26 cellular contexts compared by ENCODE assay signal in genomic region chr12:92606956-92607355, GRCh38.
DNase-seq lines count a peak whose midpoint lies in the region; ATAC-seq, FAIRE-seq and TF ChIP-seq lines count a peak whose summit lies in the region.
"Had no signal": no experiment of that assay in that cellular context is flagged by ENCODE, and none has a peak within 500 bp of the region (broad histone marks: within the 10 kb centered on the region; RNA-seq: fewer than 3 reads in every experiment).

No MANE protein-coding gene starts in this region.

- no peak for ATAC-seq in RWPE2 (ENCODE audit: low read depth)
- ATAC-seq: PC-3, Right ventricle myocardium inferior had no signal

- peaks cover 23% of the 10 kb centered on the region for H3K4me1 ChIP-seq in RWPE2 (ENCODE audit: insufficient read depth, poor library complexity, severe bottlenecking)
- no peaks in the 10 kb centered on the region for H3K4me1 ChIP-seq in small intestine (ENCODE audit: control insufficient read depth in 2 of 2, insufficient read depth in 1 of 2, low read depth in 1 of 2, low read length in 1 of 2)
- H3K4me1 ChIP-seq: HAP-1, SJCRH30 had no signal

- H3K27me3 ChIP-seq in RWPE2 (ENCODE audit: insufficient read depth, poor library complexity, severe bottlenecking) (no peaks in the 10 kb centered on the region), small intestine (ENCODE audit: control insufficient read depth in 2 of 2, insufficient read depth in 2 of 2, low read length in 2 of 2) (no peaks in the 10 kb centered on the region)
- H3K27me3 ChIP-seq: SJCRH30 had no signal

- H3K4me3 ChIP-seq in RWPE2 (ENCODE audit: severe bottlenecking) = no peak overlapping the region
- H3K4me3 ChIP-seq in small intestine (ENCODE audit: low read depth in 1 of 2, low read length in 2 of 2) = no peak overlapping the region
- H3K4me3 ChIP-seq: HAP-1, SJCRH30 had no signal

- no peaks in the 10 kb centered on the region for H3K27me3 Mint-ChIP-seq in activated naive CD4-positive, alpha-beta T cell treated with anti-CD3 and anti-CD28 coated beads, Interleukin-2, amount 50 U/mL, for 24 hours
- H3K27me3 Mint-ChIP-seq in immature natural killer cell (ENCODE audit: low read depth in 3 of 3) = peaks cover 0 to 2% (median 1%) of the 10 kb centered on the region in 3 donors
- H3K27me3 Mint-ChIP-seq: CD4-positive, alpha-beta memory T cell had no signal

- no peak overlapping the region for H3K4me3 Mint-ChIP-seq in activated naive CD4-positive, alpha-beta T cell treated with anti-CD3 and anti-CD28 coated beads, Interleukin-2, amount 50 U/mL, for 24 hours
- H3K4me3 Mint-ChIP-seq in immature natural killer cell = no peak overlapping the region
- H3K4me3 Mint-ChIP-seq: CD4-positive, alpha-beta memory T cell; HFFc6 had no signal

- TF ChIP-seq CTCF in RWPE2 (IDR thresholded peaks at IDR 0.05; ENCODE audit: poor library complexity, severe bottlenecking) = no peak

- H3K27ac Mint-ChIP-seq in activated naive CD4-positive, alpha-beta T cell treated with anti-CD3 and anti-CD28 coated beads, Interleukin-2, amount 50 U/mL, for 24 hours = peak overlapping the region; percentile 46
- H3K27ac Mint-ChIP-seq in immature natural killer cell = peak overlapping the region in 4 of 6 donors; percentile 42 to 66 (median 49)
- H3K27ac Mint-ChIP-seq: CD4-positive, alpha-beta memory T cell; HFFc6 had no signal

- FAIRE-seq in small intestine (lab: Jason Lieb, UNC) = no peak
- FAIRE-seq: HTR-8/SVneo had no signal

- H3K4me1 Mint-ChIP-seq in activated naive CD4-positive, alpha-beta T cell treated with anti-CD3 and anti-CD28 coated beads, Interleukin-2, amount 50 U/mL, for 24 hours = peaks cover 66% of the 10 kb centered on the region
- peaks cover 8 to 11% of the 10 kb centered on the region in 2 donors for H3K4me1 Mint-ChIP-seq in immature natural killer cell

- no peak for DNase-seq in activated naive CD4-positive, alpha-beta T cell (lab: John Stamatoyannopoulos, UW)
- DNase-seq in RWPE2 (ENCODE audit: low spot score) = no peak
- no peak for DNase-seq in immature natural killer cell
- DNase-seq in germinal center (ENCODE audit: low spot score) = no peak
- DNase-seq in small intestine = no peak
- DNase-seq in stimulated activated CD4-positive, alpha-beta T cell treated with anti-CD3 and anti-CD28 coated beads, Interleukin-4, amount 100 ng/mL, for 4 hours = no peak
- DNase-seq in NCI-H2029 (lab: John Stamatoyannopoulos, UW) = no peak
- DNase-seq: 8988T; C1 segment of cervical spinal cord; CD4-positive, alpha-beta memory T cell; COR-L47; DMS53; GOT3; HFFc6; NCI-H1417 treated with DMSO at 0.1 percent for 48 hours; NCI-H1694 treated with DMSO at 0.1 percent for 48 hours; NCI-H446; NCI-H524 treated with DMSO at 0.1 percent for 48 hours; NCI-H774; PC-3; SJCRH30 had no signal

- H3K36me3 ChIP-seq in RWPE2 (ENCODE audit: low read depth) = no peaks in the 10 kb centered on the region
- H3K36me3 ChIP-seq in small intestine (ENCODE audit: control insufficient read depth in 2 of 2, insufficient read depth in 2 of 2, low read length in 2 of 2) = no peaks in the 10 kb centered on the region
- H3K36me3 ChIP-seq: HAP-1, SJCRH30 had no signal

- H3K9me3 ChIP-seq in RWPE2 (ENCODE audit: severe bottlenecking) (no peaks in the 10 kb centered on the region), small intestine (ENCODE audit: control insufficient read depth, low read depth) (no peaks in the 10 kb centered on the region)
- H3K9me3 ChIP-seq: HAP-1, SJCRH30 had no signal

- peaks cover 6% of the 10 kb centered on the region for H3K9me3 Mint-ChIP-seq in activated naive CD4-positive, alpha-beta T cell treated with anti-CD3 and anti-CD28 coated beads, Interleukin-2, amount 50 U/mL, for 24 hours
- peaks cover 0 to 2% (median 0%) of the 10 kb centered on the region in 6 donors for H3K9me3 Mint-ChIP-seq in immature natural killer cell

- peak overlapping the region; percentile 98 for H3K27ac ChIP-seq in RWPE2 (ENCODE audit: poor library complexity, severe bottlenecking)
- no peak overlapping the region for H3K27ac ChIP-seq in small intestine (ENCODE audit: low read depth in 1 of 2, low read length in 1 of 2)
- H3K27ac ChIP-seq: KMS-11, SJCRH30 had no signal

- peaks cover 5% of the 10 kb centered on the region for H3K36me3 Mint-ChIP-seq in activated naive CD4-positive, alpha-beta T cell treated with anti-CD3 and anti-CD28 coated beads, Interleukin-2, amount 50 U/mL, for 24 hours
- H3K36me3 Mint-ChIP-seq in immature natural killer cell = peaks cover 0 to 4% (median 0%) of the 10 kb centered on the region in 3 donors
- H3K36me3 Mint-ChIP-seq: CD4-positive, alpha-beta memory T cell had no signal

- WGBS in small intestine, 3 donors = 82 to 92% (median 82%) methylated on average over 2 of the region's 2 CpGs
